Comparison of ENCODE assay signal across 15 cellular contexts in the genomic region with DNA sequence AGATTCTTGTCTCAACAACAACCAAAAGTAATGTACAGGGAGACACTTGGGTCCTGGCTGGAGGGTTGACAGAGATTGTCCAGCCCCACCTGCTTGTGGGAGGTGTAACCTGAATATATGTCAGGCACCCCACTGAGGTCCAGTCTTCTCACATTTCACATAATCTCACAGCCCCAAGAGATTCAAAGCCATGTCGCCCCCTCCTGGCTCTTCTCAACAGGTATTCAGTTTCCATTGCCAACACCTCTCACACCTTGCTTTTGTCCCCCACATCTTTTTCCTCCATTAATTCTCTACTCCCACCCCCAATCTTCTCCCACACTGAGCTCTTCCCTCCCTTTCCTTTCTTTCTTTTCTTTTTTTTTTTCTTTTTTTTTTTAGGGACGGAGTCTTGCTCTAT. TPM values are rescaled to one million over a fixed set of nuclear protein-coding genes. Genes with fewer than 3 reads are reported as not detected.
DNase-seq lines count a peak whose midpoint lies in the region; ATAC-seq and TF ChIP-seq lines count a peak whose summit lies in the region.
"Had no signal": no experiment of that assay in that cellular context is flagged by ENCODE, and none has a peak within 500 bp of the region (broad histone marks: within the 10 kb centered on the region; RNA-seq: fewer than 3 reads in every experiment).

No MANE protein-coding gene starts in this region.

- H3K9ac ChIP-seq in SK-N-SH = no peak overlapping the region

- intact Hi-C loops in PC-9 (cut with micrococcal nuclease; ENCODE audit: unreplicated experiment) = no loop called here

- H3K36me3 ChIP-seq in SK-N-SH (replicated peaks in 1 of 2; ENCODE audit: control insufficient read depth in 1 of 2, insufficient read depth in 2 of 2, low read length in 1 of 2) = no peaks in the 10 kb centered on the region
- peaks cover 2% of the 10 kb centered on the region for H3K36me3 ChIP-seq in H7 (replicated peaks; ENCODE audit: control insufficient read depth, insufficient read depth, low read length)
- H3K36me3 ChIP-seq in PC-9 (ENCODE audit: low read depth) = no peaks in the 10 kb centered on the region
- H3K36me3 ChIP-seq: heart left ventricle, upper lobe of left lung had no signal

- H3K4me2 ChIP-seq in SK-N-SH (no peak overlapping the region), PC-9 (no peak overlapping the region)

- ATAC-seq in SK-N-SH treated with all-trans-retinoic acid at 6 μM for 48 hours = no peak
- ATAC-seq in foreskin keratinocyte = no peak
- ATAC-seq in GM21825 (IDR thresholded peaks at IDR 0.05; ENCODE audit: unreplicated experiment) = no peak
- ATAC-seq: activated CD8-positive, alpha-beta memory T cell treated with anti-CD3 and anti-CD28 coated beads, Interleukin-2, amount 10 ng/mL, durations not matched to agents 7 days and 5 days; effector memory CD8-positive, alpha-beta T cell; heart left ventricle had no signal

- CTCF ChIA-PET in SK-N-SH (lab: Yijun Ruan, JAX) = interaction anchor here (0.6 to 2.0 kb wide), 6 partner anchors 10 to 182 kb away, joined by 3 to 6 read pairs (median 3); partner anchors contain the start of genes PGLS, RPL18A and UNC13A
- CTCF ChIA-PET in PC-9 (lab: Charles Lee) = interaction anchor here (0.6 to 0.7 kb wide), 6 partner anchors 9 to 297 kb away, joined by 3 to 8 read pairs (median 4); no protein-coding TSS in a partner anchor

- TF ChIP-seq CTCF in SK-N-SH (IDR thresholded peaks at IDR 0.05) (0 out of 2 replicates have a peak, but pooled peaks have one; percentile 19), PC-9 (conservative IDR thresholded peaks at IDR 0.05) (peak; percentile 50), foreskin keratinocyte (conservative IDR thresholded peaks at IDR 0.05) (peak; percentile 46)

- DNase-seq in SK-N-SH = no peak
- peak; percentile 68 for DNase-seq in H7
- DNase-seq in PC-9 = peak in 1 of 2 experiments; percentile 14
- DNase-seq in foreskin keratinocyte = no peak
- DNase-seq in NCI-H2107 treated with DMSO at 0.1 percent for 48 hours (lab: John Stamatoyannopoulos, UW; ENCODE audit: unreplicated experiment) = no peak
- DNase-seq in globus pallidus (ENCODE audit: low spot score) = no peak
- DNase-seq: ACHN; activated CD8-positive, alpha-beta memory T cell treated with anti-CD3 and anti-CD28 coated beads, Interleukin-2, amount 10 ng/mL, durations not matched to agents 7 days and 5 days; effector memory CD8-positive, alpha-beta T cell; EL; heart left ventricle; NCI-H526; upper lobe of left lung had no signal

- H3K4me1 ChIP-seq in SK-N-SH (ENCODE audit: control insufficient read depth in 1 of 2, insufficient read depth in 2 of 2, low read depth in 1 of 2, low read length in 1 of 2) = peaks cover 0 to 6% of the 10 kb centered on the region in 2 experiments; a peak in 1 of 4 replicates
- peaks cover 9% of the 10 kb centered on the region for H3K4me1 ChIP-seq in PC-9 (replicated peaks; ENCODE audit: insufficient read depth)
- no peaks in the 10 kb centered on the region for H3K4me1 ChIP-seq in foreskin keratinocyte

- no peak for TF ChIP-seq EP300 in SK-N-SH (IDR thresholded peaks at IDR 0.05; ENCODE audit: borderline replicate concordance in 1 of 2, low read depth in 1 of 2, low read length in 1 of 2)

- TF ChIP-seq RAD21 in SK-N-SH (IDR thresholded peaks at IDR 0.05; ENCODE audit: low read length) = peak; percentile 18; the same call in 1 of the 2 replicates

- H3K9me2 ChIP-seq in SK-N-SH (no peaks in the 10 kb centered on the region), PC-9 (ENCODE audit: insufficient read depth) (no peaks in the 10 kb centered on the region)

- H3K27me3 ChIP-seq in SK-N-SH (ENCODE audit: insufficient read depth) = no peaks in the 10 kb centered on the region
- no peaks in the 10 kb centered on the region for H3K27me3 ChIP-seq in H7 (ENCODE audit: control insufficient read depth, insufficient read depth, low read length)
- H3K27me3 ChIP-seq in PC-9 (ENCODE audit: insufficient read depth, low read depth) = peaks cover 34% of the 10 kb centered on the region
- peaks cover 32% of the 10 kb centered on the region for H3K27me3 ChIP-seq in foreskin keratinocyte
- H3K27me3 ChIP-seq: upper lobe of left lung had no signal

- H4K20me1 ChIP-seq in SK-N-SH (ENCODE audit: insufficient read depth) (no peaks in the 10 kb centered on the region), PC-9 (ENCODE audit: insufficient read depth) (no peaks in the 10 kb centered on the region)

- 86% methylated on average over 2 of the region's 2 CpGs for WGBS in SK-N-SH (ENCODE audit: low lambda C conversion rate)

- H3K27ac ChIP-seq in SK-N-SH (ENCODE audit: low read depth in 2 of 2, low read length in 1 of 2) (no peak overlapping the region), PC-9 (no peak overlapping the region), foreskin keratinocyte (no peak overlapping the region)
- H3K27ac ChIP-seq: heart left ventricle, upper lobe of left lung had no signal

- no peaks in the 10 kb centered on the region for H3K79me2 ChIP-seq in SK-N-SH (ENCODE audit: insufficient read depth)
- no peaks in the 10 kb centered on the region for H3K79me2 ChIP-seq in PC-9 (ENCODE audit: low read depth)

- no peak overlapping the region for H2AFZ ChIP-seq in SK-N-SH (ENCODE audit: low read depth)
- no peak overlapping the region for H2AFZ ChIP-seq in PC-9

- no peak overlapping the region for H3K4me3 ChIP-seq in SK-N-SH (ENCODE audit: low read depth in 2 of 2, low read length in 1 of 2)
- no peak overlapping the region for H3K4me3 ChIP-seq in H7 (ENCODE audit: insufficient read depth, low read depth, low read length)
- no peak overlapping the region for H3K4me3 ChIP-seq in PC-9
- H3K4me3 ChIP-seq: heart left ventricle, upper lobe of left lung had no signal

- H3K9me3 ChIP-seq in SK-N-SH = no peaks in the 10 kb centered on the region
- H3K9me3 ChIP-seq in PC-9 (ENCODE audit: insufficient read depth, low read depth) = no peaks in the 10 kb centered on the region
- H3K9me3 ChIP-seq: heart left ventricle, upper lobe of left lung had no signal

- no TSS peak for BruUV-seq in PC-9 (replicated peaks; lab: Mats Ljungman, UMichigan)

- POLR2A ChIA-PET in SK-N-SH (lab: Yijun Ruan, JAX) (no interaction called here), PC-9 (lab: Charles Lee; ENCODE audit: unreplicated experiment) (interaction anchor here (0.6 kb wide), 1 partner anchor 60 kb away, joined by 16 read pairs; no protein-coding TSS in a partner anchor)

- H3F3A ChIP-seq in SK-N-SH (replicated peaks; ENCODE audit: insufficient read depth) = no peaks in the 10 kb centered on the region
- H3F3A ChIP-seq in PC-9 (ENCODE audit: insufficient read depth, low read depth) = 0 out of 2 replicates have a peak, but pooled peaks cover 14% of the 10 kb centered on the region

TF ChIP-seq in SK-N-SH, 30 proteins besides CTCF, POLR2A, EP300 and RAD21 (continues in another document):
- TF ChIP-seq POLR2AphosphoS5 (IDR thresholded peaks at IDR 0.05; ENCODE audit: low read depth, low read length) (no peak), JUND (IDR thresholded peaks at IDR 0.05) (no peak)

TF ChIP-seq in SK-N-SH treated with all-trans-retinoic acid at 6 μM for 48 hours, 23 proteins besides CTCF, POLR2A, EP300 and RAD21:
- TF ChIP-seq PATZ1 (CRISPR knock-in tag; IDR thresholded peaks at IDR 0.05; ENCODE audit: borderline replicate concordance) = no peak
- TF ChIP-seq CSDC2 (CRISPR knock-in tag; IDR thresholded peaks at IDR 0.05) = no peak
- no peak for TF ChIP-seq TCF4 (CRISPR knock-in tag; IDR thresholded peaks at IDR 0.05; ENCODE audit: borderline replicate concordance)
- no peak for TF ChIP-seq ARNTL (CRISPR knock-in tag; IDR thresholded peaks at IDR 0.05; ENCODE audit: borderline replicate concordance, low read depth)
- no peak for TF ChIP-seq ZFP3 (CRISPR knock-in tag; IDR thresholded peaks at IDR 0.05)
- no peak for TF ChIP-seq GLIS3 (CRISPR knock-in tag; IDR thresholded peaks at IDR 0.05)
- TF ChIP-seq BACH2 (CRISPR knock-in tag; IDR thresholded peaks at IDR 0.05; ENCODE audit: borderline replicate concordance) = no peak
- no peak for TF ChIP-seq TOX (CRISPR knock-in tag; IDR thresholded peaks at IDR 0.05; ENCODE audit: borderline replicate concordance)

RNA-seq across cellular contexts. Expression of gene UNC13A, which starts 11.2 kb away (rescaled TPM):
- polyA plus RNA-seq in SK-N-SH (2012; rRNA removed) (0.32 and 0.38 TPM in 2 replicates), foreskin keratinocyte (under 0.01 TPM in 1 of 2 replicates, not detected in the other)
- polyA plus RNA-seq in SK-N-SH (2012; cell fraction: cytosol; rRNA removed) = 0.17 and 0.45 TPM in 2 replicates
- 0.93 and 1.2 TPM in 2 replicates for polyA plus RNA-seq in SK-N-SH (2012; cell fraction: nucleus; rRNA removed)
- 6.6 and 8.8 TPM in 2 replicates for total RNA-seq in H7 (2014; rRNA removed; shearing (Covaris generic))
- total RNA-seq in PC-9 (2021) (0.17 and 0.20 TPM in 2 replicates), foreskin keratinocyte (0.03 and 0.04 TPM in 2 replicates)

RNA-seq across cellular contexts. Expression of gene MAP1S, which starts 42.3 kb away (rescaled TPM):
- polyA plus RNA-seq in SK-N-SH (2012; rRNA removed) (7.8 and 18.4 TPM in 2 replicates), foreskin keratinocyte (28.4 and 35.9 TPM in 2 replicates)
- polyA plus RNA-seq in SK-N-SH (2012; cell fraction: cytosol; rRNA removed) = 4.9 and 9.1 TPM in 2 replicates
- 24.7 and 42.3 TPM in 2 replicates for polyA plus RNA-seq in SK-N-SH (2012; cell fraction: nucleus; rRNA removed)
- 27.1 and 28.0 TPM in 2 replicates for total RNA-seq in H7 (2014; rRNA removed; shearing (Covaris generic))
- total RNA-seq in PC-9 (2021) (74.6 and 86.9 TPM in 2 replicates), foreskin keratinocyte (23.5 and 25.3 TPM in 2 replicates)
